In the genomic region with DNA sequence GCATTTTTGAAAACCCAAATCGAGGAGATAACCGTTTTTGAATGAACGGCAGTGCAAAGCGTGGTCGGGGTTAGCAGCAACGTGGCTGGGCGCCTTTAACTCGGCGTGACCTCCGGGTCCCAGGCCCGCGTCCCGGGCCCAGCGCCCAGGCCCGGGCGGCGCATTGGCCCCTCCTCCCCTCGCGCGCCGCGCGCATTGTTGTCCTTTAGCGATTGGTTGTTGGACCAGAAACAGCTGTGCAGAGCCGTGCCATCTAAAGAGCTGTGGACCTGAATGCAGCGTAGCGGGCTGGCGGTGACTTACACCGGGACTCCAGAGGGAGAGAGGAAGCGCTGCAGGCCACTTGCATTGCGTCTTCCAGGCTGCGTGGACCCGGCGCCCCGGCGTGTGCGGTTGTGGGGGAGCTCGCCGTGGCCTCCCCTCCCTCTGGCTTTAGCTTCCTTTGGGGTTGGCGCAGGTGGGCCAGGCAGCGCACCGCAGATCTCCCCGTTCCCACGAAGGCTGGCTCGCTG, we compare ENCODE assay signal across 8 cellular contexts. TPM values are rescaled to one million over a fixed set of nuclear protein-coding genes. Genes with fewer than 3 reads are reported as not detected.
DNase-seq lines count a peak whose midpoint lies in the region; ATAC-seq and TF ChIP-seq lines count a peak whose summit lies in the region.

A gene with protein sequence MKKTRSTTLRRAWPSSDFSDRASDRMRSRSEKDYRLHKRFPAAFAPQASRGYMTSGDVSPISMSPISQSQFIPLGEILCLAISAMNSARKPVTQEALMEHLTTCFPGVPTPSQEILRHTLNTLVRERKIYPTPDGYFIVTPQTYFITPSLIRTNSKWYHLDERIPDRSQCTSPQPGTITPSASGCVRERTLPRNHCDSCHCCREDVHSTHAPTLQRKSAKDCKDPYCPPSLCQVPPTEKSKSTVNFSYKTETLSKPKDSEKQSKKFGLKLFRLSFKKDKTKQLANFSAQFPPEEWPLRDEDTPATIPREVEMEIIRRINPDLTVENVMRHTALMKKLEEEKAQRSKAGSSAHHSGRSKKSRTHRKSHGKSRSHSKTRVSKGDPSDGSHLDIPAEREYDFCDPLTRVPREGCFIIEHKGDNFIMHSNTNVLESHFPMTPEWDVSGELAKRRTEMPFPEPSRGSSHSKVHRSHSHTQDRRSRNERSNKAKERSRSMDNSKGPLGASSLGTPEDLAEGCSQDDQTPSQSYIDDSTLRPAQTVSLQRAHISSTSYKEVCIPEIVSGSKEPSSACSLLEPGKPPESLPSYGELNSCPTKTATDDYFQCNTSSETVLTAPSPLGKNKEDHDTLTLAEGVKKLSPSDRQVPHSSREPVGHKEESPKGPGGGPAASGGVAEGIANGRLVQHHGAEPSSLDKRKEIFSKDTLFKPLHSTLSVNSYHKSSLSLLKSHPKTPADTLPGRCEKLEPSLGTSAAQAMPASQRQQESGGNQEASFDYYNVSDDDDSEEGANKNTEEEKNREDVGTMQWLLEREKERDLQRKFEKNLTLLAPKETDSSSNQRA (N-terminal part only) (plus strand): TSS at position 227 of the 512 bp plus-strand sequence. CDS start 1,484 bp downstream, outside the sequence.

- H3K27ac ChIP-seq in heart right ventricle = peak within 1 kb of the TSS; percentile 77 to 92 (median 89)

- H3K36me3 ChIP-seq in heart right ventricle = no peaks in the 10 kb centered on the region

- peak within 1 kb of the TSS; percentile 51 to 93 (median 76) for H3K4me3 ChIP-seq in heart right ventricle

- H3K27ac Mint-ChIP-seq in activated naive CD8-positive, alpha-beta T cell = no peak within 1 kb of the TSS

- peaks cover 0 to 6% (median 2%) of the 10 kb centered on the region in 11 donors for H3K9me3 ChIP-seq in heart right ventricle

- peak; percentile 65 for DNase-seq in DMS79 treated with DMSO at 0.1 percent for 48 hours (lab: John Stamatoyannopoulos, UW)
- DNase-seq in NCI-H1694 treated with DMSO at 0.1 percent for 48 hours (lab: John Stamatoyannopoulos, UW) = peak; percentile 66
- peak; percentile 88 for DNase-seq in heart right ventricle
- DNase-seq in nucleus accumbens (lab: John Stamatoyannopoulos, UW) = peak; percentile 15 to 91 (median 77)

- ATAC-seq in heart right ventricle (peak; percentile 92 to 97 (median 95)), GM18867 (IDR thresholded peaks at IDR 0.05; ENCODE audit: unreplicated experiment) (no peak), HG03378 (IDR thresholded peaks at IDR 0.05; ENCODE audit: unreplicated experiment) (no peak), GM21390 (IDR thresholded peaks at IDR 0.05; ENCODE audit: unreplicated experiment) (no peak)

- H3K36me3 Mint-ChIP-seq in activated naive CD8-positive, alpha-beta T cell = no peaks in the 10 kb centered on the region

- H3K4me1 ChIP-seq in heart right ventricle = peaks cover 0 to 50% (median 25%) of the 10 kb centered on the region in 9 donors

- TF ChIP-seq CTCF in heart right ventricle (IDR thresholded peaks at IDR 0.05) = no peak

- WGBS in heart right ventricle, 2 donors = 0 to 1% methylated on average over 45 of the region's 45 CpGs

- H3K4me1 Mint-ChIP-seq in activated naive CD8-positive, alpha-beta T cell (ENCODE audit: low read depth) = peaks cover 7% of the 10 kb centered on the region

- H3K9me3 Mint-ChIP-seq in activated naive CD8-positive, alpha-beta T cell (ENCODE audit: low read depth) = no peaks in the 10 kb centered on the region

- peaks cover 42% of the 10 kb centered on the region for H3K27me3 Mint-ChIP-seq in activated naive CD8-positive, alpha-beta T cell

- H3K27me3 ChIP-seq in heart right ventricle = peaks cover 0 to 44% (median 0%) of the 10 kb centered on the region in 7 donors

- intact Hi-C loops in heart right ventricle (cut with DNase I) = loop anchor here in 7 of 10 donors (1.0 to 10.0 kb wide), 11 partner anchors 28 to 260 kb away; no protein-coding TSS in a partner anchor

- peak within 1 kb of the TSS; percentile 75 for H3K4me3 Mint-ChIP-seq in activated naive CD8-positive, alpha-beta T cell

RNA-seq across cellular contexts. Expression of the gene that starts here (rescaled TPM):
- 10 to 100 TPM in 9 of 10 donors, 1 to 10 TPM in 1; 8.3 to 25.5 (median 13.9) TPM for total RNA-seq in heart right ventricle
- 1 to 10 TPM; 2.2 to 3.1 TPM for polyA plus RNA-seq in heart right ventricle

Comparison
In these comparisons a context has a peak if more than half of its experiments do, and no peak if none do; other contexts are left out.
1. ATAC-seq: peak in heart right ventricle (8 of 8); none in GM18867 (single experiment), HG03378 (single experiment) and GM21390 (single experiment).
2. Peak in every context shown above with its lines, with median percentiles within 50 percentile points of each other: DNase-seq.